In the genomic region with DNA sequence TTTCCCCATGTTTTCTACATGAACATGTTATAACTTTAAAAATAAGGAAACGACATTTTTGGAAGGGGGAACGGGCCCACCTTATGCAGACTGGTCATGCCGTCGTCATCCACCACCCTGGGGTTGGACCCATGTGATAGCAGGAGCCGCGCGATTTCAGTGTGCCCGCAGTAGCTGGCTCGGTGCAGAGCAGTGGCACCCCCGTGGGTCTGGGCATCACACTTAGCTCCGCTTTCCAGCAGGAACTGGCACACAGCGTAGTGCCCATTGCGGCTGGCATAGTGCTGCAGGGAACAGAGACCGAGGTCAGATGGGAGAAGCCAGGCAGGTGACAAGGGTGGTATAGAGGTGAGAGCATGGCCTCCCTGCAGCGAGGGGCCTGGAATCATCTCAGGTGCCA, we compare ENCODE assay signal across 18 cellular contexts. TPM values are rescaled to one million over a fixed set of nuclear protein-coding genes. Genes with fewer than 3 reads are reported as not detected.
DNase-seq lines count a peak whose midpoint lies in the region; ATAC-seq and TF ChIP-seq lines count a peak whose summit lies in the region.
"Had no signal": no experiment of that assay in that cellular context is flagged by ENCODE, and none has a peak within 500 bp of the region (broad histone marks: within the 10 kb centered on the region; RNA-seq: fewer than 3 reads in every experiment).

No MANE protein-coding gene starts in this region.

- ATAC-seq in natural killer cell (no peak), HG02870 (IDR thresholded peaks at IDR 0.05; ENCODE audit: unreplicated experiment) (no peak)
- ATAC-seq: GM12878 had no signal

- no peaks in the 10 kb centered on the region for H3K27me3 Mint-ChIP-seq in neural crest cell (ENCODE audit: low read depth)
- no peaks in the 10 kb centered on the region for H3K27me3 Mint-ChIP-seq in natural killer cell (ENCODE audit: low read depth in 2 of 2)
- H3K27me3 Mint-ChIP-seq: CD4-positive, alpha-beta memory T cell had no signal

- H3K36me3 Mint-ChIP-seq in neural crest cell (ENCODE audit: low read depth), result peaks cover 9% of the 10 kb centered on the region
- no peaks in the 10 kb centered on the region for H3K36me3 Mint-ChIP-seq in natural killer cell

- H3K4me3 Mint-ChIP-seq in neural crest cell (peak overlapping the region; percentile 51), natural killer cell (no peak overlapping the region)
- H3K4me3 Mint-ChIP-seq: CD4-positive, alpha-beta memory T cell had no signal

- H3K4me1 Mint-ChIP-seq in neural crest cell (peaks cover 22% of the 10 kb centered on the region), natural killer cell (peaks cover 21 to 26% of the 10 kb centered on the region in 2 donors)

- no peak overlapping the region for H3K27ac Mint-ChIP-seq in neural crest cell (ENCODE audit: unreplicated experiment)
- H3K27ac Mint-ChIP-seq in natural killer cell, result no peak overlapping the region

- H3K4me3 ChIP-seq in coronary artery, result no peak overlapping the region
- H3K4me3 ChIP-seq: GM12878, GM23248 had no signal

- no peak overlapping the region for H3K27ac ChIP-seq in coronary artery
- H3K27ac ChIP-seq: GM23248 had no signal

- no peaks in the 10 kb centered on the region for H3K9me3 Mint-ChIP-seq in neural crest cell
- H3K9me3 Mint-ChIP-seq in natural killer cell, result no peaks in the 10 kb centered on the region
- H3K9me3 Mint-ChIP-seq: CD4-positive, alpha-beta memory T cell had no signal

- DNase-seq in G401 (ENCODE audit: low spot score), result peak; percentile 84
- peak; percentile 77 for DNase-seq in cerebellar cortex (ENCODE audit: low spot score)
- DNase-seq in coronary artery (ENCODE audit: low spot score), result peak; percentile 58
- no peak for DNase-seq in neural crest cell (ENCODE audit: low read depth, low spot score)
- DNase-seq in retina, result no peak
- DNase-seq in natural killer cell, result no peak
- no peak for DNase-seq in amygdala (lab: John Stamatoyannopoulos, UW)
- DNase-seq: Calu3; CD4-positive, alpha-beta memory T cell; COR-L47; DMS53; DND-41; GDM1; GM23248; H7; HCEC 1CT had no signal

- in situ Hi-C loops in G401 (cut with HindIII; ENCODE audit: low sequenced_read_pairs), result no loop called here

- TF ChIP-seq CTCF in coronary artery (IDR thresholded peaks at IDR 0.05), result no peak
- TF ChIP-seq CTCF in neural crest cell (conservative IDR thresholded peaks at IDR 0.05), result no peak
- TF ChIP-seq CTCF in natural killer cell (IDR thresholded peaks at IDR 0.05), result no peak

- intact Hi-C loops in natural killer cell (cut with micrococcal nuclease), result loop anchor here (10.0 kb wide), 1 partner anchor 261 kb away; the partner anchor contains the start of gene ANKRD36

RNA-seq across cellular contexts. Expression of gene ANKRD39, which starts 4.5 kb away (rescaled TPM):
- total RNA-seq in G401 (2014; rRNA removed; shearing (Covaris generic)), result 28.4 and 45.2 TPM in 2 replicates
- total RNA-seq in neural crest cell (23.4 and 25.8 TPM in 2 replicates), natural killer cell (10 to 100 TPM; 15.5 to 22.3 (median 21.6) TPM)

RNA-seq across cellular contexts. Expression of gene ANKRD23, which starts 9.5 kb away (rescaled TPM):
- total RNA-seq in G401 (2014; rRNA removed; shearing (Covaris generic)), result 2.2 and 3.5 TPM in 2 replicates
- total RNA-seq in neural crest cell (9.3 and 11.4 TPM in 2 replicates), natural killer cell (10 to 100 TPM in 2 of 3 donors, 1 to 10 TPM in 1; 8.3 to 11.2 (median 10.1) TPM)

RNA-seq across cellular contexts. Expression of gene SEMA4C, which starts 16.6 kb away (rescaled TPM):
- total RNA-seq in G401 (2014; rRNA removed; shearing (Covaris generic)), result 37.9 and 40.6 TPM in 2 replicates
- total RNA-seq in neural crest cell, result 102 and 103 TPM in 2 replicates
- 10 to 100 TPM; 51.8 to 78.1 (median 65.8) TPM for total RNA-seq in natural killer cell

RNA-seq across cellular contexts. Expression of gene CNNM3, which starts 37.3 kb away (rescaled TPM):
- total RNA-seq in G401 (2014; rRNA removed; shearing (Covaris generic)), result 15.9 and 16.6 TPM in 2 replicates
- total RNA-seq in neural crest cell (32.6 and 33.9 TPM in 2 replicates), natural killer cell (10 to 100 TPM; 33.8 to 55.2 (median 45.6) TPM)

Comparison
In these comparisons a context has a peak if more than half of its experiments do, and no peak if none do; other contexts are left out.
1. DNase-seq: peak in G401 (single experiment), cerebellar cortex (single experiment) and coronary artery (single experiment); none in neural crest cell (single experiment), retina (single experiment), natural killer cell (single experiment) and amygdala (0 of 56).